Comparison of ENCODE assay signal across 1 cellular context in the genomic region with DNA sequence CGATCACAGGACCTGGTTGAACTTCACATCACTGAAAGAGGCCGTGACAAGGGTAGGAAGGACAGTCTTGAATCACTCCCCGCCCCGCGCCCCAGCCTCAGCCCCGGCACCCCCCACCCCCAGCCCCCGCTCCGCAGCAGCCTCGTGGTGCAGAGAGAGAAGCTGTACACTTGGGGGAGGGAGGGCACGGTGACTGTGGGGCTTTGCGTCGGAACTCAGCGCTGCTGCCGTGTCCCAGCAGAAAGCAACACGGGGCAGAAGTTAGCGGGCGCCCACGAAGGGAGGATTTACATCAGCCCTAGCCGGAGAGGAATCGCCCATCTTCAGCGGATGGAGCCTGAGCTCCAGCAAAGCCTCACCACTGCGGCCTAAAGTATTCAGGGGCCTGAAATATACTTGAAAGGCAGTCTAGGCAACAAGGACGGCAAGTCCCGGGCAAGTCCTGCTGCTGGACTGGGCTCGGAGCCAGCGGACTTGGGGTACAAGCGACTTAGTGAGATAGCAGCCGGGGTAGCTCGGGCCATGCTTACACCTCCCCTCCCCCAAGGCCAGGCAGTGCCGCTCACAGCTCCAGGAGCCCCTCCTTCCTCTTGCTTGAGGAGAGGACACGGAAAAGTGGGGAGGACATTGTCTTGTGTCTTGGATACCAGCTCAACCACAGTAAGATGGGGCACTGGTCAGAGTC.
TF ChIP-seq lines count a peak whose summit lies in the region.

No MANE protein-coding gene starts in this region.

TF ChIP-seq in H1, 55 proteins besides CTCF, POLR2A, EP300 and RAD21:
- TF ChIP-seq TAF7 (optimal IDR thresholded peaks at IDR 0.05; ENCODE audit: borderline replicate concordance, low read depth, low read length), result no peak
- TF ChIP-seq KDM4A (IDR thresholded peaks at IDR 0.05; ENCODE audit: low read depth, low read length, severe bottlenecking), result no peak
- no peak for TF ChIP-seq NRF1 (IDR thresholded peaks at IDR 0.05; ENCODE audit: low read depth, low read length)
- no peak for TF ChIP-seq EGR1 (IDR thresholded peaks at IDR 0.05; ENCODE audit: borderline replicate concordance, low read depth, low read length)
- no peak for TF ChIP-seq SIN3A (conservative IDR thresholded peaks at IDR 0.05 in 1 of 2, IDR thresholded peaks at IDR 0.05 in 1 of 2; ENCODE audit: low read depth in 1 of 2, low read length in 2 of 2)
- TF ChIP-seq JUND (IDR thresholded peaks at IDR 0.05; ENCODE audit: low read length), result no peak
- TF ChIP-seq, protein P1, sequence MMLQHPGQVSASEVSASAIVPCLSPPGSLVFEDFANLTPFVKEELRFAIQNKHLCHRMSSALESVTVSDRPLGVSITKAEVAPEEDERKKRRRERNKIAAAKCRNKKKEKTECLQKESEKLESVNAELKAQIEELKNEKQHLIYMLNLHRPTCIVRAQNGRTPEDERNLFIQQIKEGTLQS (IDR thresholded peaks at IDR 0.05; ENCODE audit: insufficient read depth, low read depth, low read length), result no peak
